1 cellular context compared by ENCODE assay signal in the genomic region with DNA sequence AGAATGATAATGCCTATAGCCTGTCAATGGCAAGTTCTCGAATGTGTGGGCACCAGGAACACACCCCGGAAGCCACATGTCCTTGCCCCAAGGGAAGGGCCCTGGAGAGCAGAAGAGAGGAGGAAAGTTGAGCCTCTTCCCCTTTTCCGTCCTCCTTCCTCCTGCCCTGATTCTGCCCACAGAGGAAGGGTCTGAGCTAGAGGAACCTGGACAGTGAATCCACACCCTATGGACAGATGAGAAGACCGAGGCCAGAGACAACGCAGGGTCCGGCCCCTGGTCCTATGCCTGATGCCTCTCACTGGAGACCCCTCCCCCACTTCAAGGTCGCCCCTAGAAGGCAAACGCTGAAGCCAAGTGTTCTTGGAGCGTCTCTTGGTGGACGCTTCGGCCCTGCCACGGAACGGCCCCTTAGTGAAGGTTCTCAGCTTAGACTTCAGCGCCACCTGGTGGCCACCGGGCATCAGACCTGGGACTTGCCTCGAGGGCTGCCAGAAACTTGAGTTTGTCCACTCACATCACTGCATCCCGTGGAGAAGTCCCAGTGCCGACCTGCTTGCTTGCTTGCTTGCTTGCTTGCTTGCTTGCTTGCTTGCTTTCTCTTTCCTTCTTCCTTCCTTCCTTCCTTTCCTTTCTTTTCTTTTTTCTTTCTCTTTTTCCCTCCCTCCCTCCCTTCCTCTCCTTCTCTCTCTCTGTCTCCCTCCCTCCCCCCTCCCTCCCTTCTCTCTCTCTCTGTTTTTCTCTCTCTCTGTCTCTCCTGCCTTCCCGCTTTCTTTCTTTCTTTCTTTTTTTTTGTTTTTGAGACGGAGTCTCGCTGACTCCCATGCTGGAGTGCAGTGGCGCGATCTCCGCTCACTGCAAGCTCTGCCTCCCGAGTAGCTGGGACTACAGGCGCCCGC.
TF ChIP-seq lines count a peak whose summit lies in the region.

No MANE protein-coding gene starts in this region.

TF ChIP-seq in HEK293, 187 proteins besides CTCF, POLR2A, EP300 and RAD21 (continued from another document and continues in another):
- TF ChIP-seq, protein P1, sequence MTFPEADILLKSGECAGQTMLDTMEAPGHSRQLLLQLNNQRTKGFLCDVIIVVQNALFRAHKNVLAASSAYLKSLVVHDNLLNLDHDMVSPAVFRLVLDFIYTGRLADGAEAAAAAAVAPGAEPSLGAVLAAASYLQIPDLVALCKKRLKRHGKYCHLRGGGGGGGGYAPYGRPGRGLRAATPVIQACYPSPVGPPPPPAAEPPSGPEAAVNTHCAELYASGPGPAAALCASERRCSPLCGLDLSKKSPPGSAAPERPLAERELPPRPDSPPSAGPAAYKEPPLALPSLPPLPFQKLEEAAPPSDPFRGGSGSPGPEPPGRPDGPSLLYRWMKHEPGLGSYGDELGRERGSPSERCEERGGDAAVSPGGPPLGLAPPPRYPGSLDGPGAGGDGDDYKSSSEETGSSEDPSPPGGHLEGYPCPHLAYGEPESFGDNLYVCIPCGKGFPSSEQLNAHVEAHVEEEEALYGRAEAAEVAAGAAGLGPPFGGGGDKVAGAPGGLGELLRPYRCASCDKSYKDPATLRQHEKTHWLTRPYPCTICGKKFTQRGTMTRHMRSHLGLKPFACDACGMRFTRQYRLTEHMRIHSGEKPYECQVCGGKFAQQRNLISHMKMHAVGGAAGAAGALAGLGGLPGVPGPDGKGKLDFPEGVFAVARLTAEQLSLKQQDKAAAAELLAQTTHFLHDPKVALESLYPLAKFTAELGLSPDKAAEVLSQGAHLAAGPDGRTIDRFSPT (tag by site-specific recombination; IDR thresholded peaks at IDR 0.05) = no peak
- TF ChIP-seq ZNF10 (tag by site-specific recombination; IDR thresholded peaks at IDR 0.05) (no peak), BCL11B (tag by site-specific recombination; IDR thresholded peaks at IDR 0.05; ENCODE audit: low read depth) (0 out of 2 replicates have a peak, but pooled peaks have one; percentile 21), ZNF791 (tag by site-specific recombination; IDR thresholded peaks at IDR 0.05) (no peak), ZNF561 (tag by site-specific recombination; IDR thresholded peaks at IDR 0.05; ENCODE audit: borderline replicate concordance) (no peak), ZNF138 (tag by site-specific recombination; IDR thresholded peaks at IDR 0.05; ENCODE audit: borderline replicate concordance) (no peak), ZNF654 (tag by site-specific recombination; IDR thresholded peaks at IDR 0.05; ENCODE audit: low read depth) (peak; percentile 97), ZXDB (tag by site-specific recombination; IDR thresholded peaks at IDR 0.05) (no peak), ZNF843 (tag by site-specific recombination; IDR thresholded peaks at IDR 0.05) (no peak), ZNF146 (tag by site-specific recombination; IDR thresholded peaks at IDR 0.05) (no peak), ZFP3 (tag by site-specific recombination; IDR thresholded peaks at IDR 0.05; ENCODE audit: low read depth) (no peak), ZNF510 (tag by site-specific recombination; IDR thresholded peaks at IDR 0.05; ENCODE audit: insufficient replicate concordance) (no peak), ZEB2 (tag by site-specific recombination; IDR thresholded peaks at IDR 0.05) (no peak), ZNF792 (tag by site-specific recombination; IDR thresholded peaks at IDR 0.05) (no peak), ZNF624 (tag by site-specific recombination; IDR thresholded peaks at IDR 0.05) (no peak), ZNF549 (tag by site-specific recombination; IDR thresholded peaks at IDR 0.05) (no peak), ZNF544 (tag by site-specific recombination; IDR thresholded peaks at IDR 0.05) (no peak), ZNF623 (tag by site-specific recombination; IDR thresholded peaks at IDR 0.05) (no peak)
- TF ChIP-seq, protein P2, sequence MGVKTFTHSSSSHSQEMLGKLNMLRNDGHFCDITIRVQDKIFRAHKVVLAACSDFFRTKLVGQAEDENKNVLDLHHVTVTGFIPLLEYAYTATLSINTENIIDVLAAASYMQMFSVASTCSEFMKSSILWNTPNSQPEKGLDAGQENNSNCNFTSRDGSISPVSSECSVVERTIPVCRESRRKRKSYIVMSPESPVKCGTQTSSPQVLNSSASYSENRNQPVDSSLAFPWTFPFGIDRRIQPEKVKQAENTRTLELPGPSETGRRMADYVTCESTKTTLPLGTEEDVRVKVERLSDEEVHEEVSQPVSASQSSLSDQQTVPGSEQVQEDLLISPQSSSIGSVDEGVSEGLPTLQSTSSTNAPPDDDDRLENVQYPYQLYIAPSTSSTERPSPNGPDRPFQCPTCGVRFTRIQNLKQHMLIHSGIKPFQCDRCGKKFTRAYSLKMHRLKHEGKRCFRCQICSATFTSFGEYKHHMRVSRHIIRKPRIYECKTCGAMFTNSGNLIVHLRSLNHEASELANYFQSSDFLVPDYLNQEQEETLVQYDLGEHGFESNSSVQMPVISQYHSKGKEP (tag by site-specific recombination; IDR thresholded peaks at IDR 0.05) = no peak
- TF ChIP-seq, protein P3, sequence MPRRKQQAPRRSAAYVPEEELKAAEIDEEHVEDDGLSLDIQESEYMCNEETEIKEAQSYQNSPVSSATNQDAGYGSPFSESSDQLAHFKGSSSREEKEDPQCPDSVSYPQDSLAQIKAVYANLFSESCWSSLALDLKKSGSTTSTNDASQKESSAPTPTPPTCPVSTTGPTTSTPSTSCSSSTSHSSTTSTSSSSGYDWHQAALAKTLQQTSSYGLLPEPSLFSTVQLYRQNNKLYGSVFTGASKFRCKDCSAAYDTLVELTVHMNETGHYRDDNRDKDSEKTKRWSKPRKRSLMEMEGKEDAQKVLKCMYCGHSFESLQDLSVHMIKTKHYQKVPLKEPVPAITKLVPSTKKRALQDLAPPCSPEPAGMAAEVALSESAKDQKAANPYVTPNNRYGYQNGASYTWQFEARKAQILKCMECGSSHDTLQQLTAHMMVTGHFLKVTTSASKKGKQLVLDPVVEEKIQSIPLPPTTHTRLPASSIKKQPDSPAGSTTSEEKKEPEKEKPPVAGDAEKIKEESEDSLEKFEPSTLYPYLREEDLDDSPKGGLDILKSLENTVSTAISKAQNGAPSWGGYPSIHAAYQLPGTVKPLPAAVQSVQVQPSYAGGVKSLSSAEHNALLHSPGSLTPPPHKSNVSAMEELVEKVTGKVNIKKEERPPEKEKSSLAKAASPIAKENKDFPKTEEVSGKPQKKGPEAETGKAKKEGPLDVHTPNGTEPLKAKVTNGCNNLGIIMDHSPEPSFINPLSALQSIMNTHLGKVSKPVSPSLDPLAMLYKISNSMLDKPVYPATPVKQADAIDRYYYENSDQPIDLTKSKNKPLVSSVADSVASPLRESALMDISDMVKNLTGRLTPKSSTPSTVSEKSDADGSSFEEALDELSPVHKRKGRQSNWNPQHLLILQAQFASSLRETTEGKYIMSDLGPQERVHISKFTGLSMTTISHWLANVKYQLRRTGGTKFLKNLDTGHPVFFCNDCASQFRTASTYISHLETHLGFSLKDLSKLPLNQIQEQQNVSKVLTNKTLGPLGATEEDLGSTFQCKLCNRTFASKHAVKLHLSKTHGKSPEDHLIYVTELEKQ (tag by site-specific recombination; IDR thresholded peaks at IDR 0.05; ENCODE audit: borderline replicate concordance) = no peak
- TF ChIP-seq, protein P4, sequence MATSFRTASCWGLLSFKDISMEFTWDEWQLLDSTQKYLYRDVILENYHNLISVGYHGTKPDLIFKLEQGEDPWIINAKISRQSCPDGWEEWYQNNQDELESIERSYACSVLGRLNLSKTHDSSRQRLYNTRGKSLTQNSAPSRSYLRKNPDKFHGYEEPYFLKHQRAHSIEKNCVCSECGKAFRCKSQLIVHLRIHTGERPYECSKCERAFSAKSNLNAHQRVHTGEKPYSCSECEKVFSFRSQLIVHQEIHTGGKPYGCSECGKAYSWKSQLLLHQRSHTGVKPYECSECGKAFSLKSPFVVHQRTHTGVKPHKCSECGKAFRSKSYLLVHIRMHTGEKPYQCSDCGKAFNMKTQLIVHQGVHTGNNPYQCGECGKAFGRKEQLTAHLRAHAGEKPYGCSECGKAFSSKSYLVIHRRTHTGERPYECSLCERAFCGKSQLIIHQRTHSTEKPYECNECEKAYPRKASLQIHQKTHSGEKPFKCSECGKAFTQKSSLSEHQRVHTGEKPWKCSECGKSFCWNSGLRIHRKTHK (tag by site-specific recombination; IDR thresholded peaks at IDR 0.05) = no peak
- TF ChIP-seq, protein P5, sequence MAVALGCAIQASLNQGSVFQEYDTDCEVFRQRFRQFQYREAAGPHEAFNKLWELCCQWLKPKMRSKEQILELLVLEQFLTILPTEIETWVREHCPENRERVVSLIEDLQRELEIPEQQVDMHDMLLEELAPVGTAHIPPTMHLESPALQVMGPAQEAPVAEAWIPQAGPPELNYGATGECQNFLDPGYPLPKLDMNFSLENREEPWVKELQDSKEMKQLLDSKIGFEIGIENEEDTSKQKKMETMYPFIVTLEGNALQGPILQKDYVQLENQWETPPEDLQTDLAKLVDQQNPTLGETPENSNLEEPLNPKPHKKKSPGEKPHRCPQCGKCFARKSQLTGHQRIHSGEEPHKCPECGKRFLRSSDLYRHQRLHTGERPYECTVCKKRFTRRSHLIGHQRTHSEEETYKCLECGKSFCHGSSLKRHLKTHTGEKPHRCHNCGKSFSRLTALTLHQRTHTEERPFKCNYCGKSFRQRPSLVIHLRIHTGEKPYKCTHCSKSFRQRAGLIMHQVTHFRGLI (tag by site-specific recombination; IDR thresholded peaks at IDR 0.05) = no peak
- TF ChIP-seq, protein P6, sequence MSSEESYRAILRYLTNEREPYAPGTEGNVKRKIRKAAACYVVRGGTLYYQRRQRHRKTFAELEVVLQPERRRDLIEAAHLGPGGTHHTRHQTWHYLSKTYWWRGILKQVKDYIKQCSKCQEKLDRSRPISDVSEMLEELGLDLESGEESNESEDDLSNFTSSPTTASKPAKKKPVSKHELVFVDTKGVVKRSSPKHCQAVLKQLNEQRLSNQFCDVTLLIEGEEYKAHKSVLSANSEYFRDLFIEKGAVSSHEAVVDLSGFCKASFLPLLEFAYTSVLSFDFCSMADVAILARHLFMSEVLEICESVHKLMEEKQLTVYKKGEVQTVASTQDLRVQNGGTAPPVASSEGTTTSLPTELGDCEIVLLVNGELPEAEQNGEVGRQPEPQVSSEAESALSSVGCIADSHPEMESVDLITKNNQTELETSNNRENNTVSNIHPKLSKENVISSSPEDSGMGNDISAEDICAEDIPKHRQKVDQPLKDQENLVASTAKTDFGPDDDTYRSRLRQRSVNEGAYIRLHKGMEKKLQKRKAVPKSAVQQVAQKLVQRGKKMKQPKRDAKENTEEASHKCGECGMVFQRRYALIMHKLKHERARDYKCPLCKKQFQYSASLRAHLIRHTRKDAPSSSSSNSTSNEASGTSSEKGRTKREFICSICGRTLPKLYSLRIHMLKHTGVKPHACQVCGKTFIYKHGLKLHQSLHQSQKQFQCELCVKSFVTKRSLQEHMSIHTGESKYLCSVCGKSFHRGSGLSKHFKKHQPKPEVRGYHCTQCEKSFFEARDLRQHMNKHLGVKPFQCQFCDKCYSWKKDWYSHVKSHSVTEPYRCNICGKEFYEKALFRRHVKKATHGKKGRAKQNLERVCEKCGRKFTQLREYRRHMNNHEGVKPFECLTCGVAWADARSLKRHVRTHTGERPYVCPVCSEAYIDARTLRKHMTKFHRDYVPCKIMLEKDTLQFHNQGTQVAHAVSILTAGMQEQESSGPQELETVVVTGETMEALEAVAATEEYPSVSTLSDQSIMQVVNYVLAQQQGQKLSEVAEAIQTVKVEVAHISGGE (tag by site-specific recombination; conservative IDR thresholded peaks at IDR 0.05; ENCODE audit: low read depth) = no peak
- TF ChIP-seq, protein P7, sequence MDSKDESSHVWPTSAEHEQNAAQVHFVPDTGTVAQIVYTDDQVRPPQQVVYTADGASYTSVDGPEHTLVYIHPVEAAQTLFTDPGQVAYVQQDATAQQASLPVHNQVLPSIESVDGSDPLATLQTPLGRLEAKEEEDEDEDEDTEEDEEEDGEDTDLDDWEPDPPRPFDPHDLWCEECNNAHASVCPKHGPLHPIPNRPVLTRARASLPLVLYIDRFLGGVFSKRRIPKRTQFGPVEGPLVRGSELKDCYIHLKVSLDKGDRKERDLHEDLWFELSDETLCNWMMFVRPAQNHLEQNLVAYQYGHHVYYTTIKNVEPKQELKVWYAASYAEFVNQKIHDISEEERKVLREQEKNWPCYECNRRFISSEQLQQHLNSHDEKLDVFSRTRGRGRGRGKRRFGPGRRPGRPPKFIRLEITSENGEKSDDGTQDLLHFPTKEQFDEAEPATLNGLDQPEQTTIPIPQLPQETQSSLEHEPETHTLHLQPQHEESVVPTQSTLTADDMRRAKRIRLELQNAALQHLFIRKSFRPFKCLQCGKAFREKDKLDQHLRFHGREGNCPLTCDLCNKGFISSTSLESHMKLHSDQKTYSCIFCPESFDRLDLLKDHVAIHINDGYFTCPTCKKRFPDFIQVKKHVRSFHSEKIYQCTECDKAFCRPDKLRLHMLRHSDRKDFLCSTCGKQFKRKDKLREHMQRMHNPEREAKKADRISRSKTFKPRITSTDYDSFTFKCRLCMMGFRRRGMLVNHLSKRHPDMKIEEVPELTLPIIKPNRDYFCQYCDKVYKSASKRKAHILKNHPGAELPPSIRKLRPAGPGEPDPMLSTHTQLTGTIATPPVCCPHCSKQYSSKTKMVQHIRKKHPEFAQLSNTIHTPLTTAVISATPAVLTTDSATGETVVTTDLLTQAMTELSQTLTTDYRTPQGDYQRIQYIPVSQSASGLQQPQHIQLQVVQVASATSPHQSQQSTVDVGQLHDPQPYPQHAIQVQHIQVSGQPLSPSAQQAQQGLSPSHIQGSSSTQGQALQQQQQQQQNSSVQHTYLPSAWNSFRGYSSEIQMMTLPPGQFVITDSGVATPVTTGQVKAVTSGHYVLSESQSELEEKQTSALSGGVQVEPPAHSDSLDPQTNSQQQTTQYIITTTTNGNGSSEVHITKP (tag by site-specific recombination; IDR thresholded peaks at IDR 0.05) = no peak
- TF ChIP-seq, protein P8, sequence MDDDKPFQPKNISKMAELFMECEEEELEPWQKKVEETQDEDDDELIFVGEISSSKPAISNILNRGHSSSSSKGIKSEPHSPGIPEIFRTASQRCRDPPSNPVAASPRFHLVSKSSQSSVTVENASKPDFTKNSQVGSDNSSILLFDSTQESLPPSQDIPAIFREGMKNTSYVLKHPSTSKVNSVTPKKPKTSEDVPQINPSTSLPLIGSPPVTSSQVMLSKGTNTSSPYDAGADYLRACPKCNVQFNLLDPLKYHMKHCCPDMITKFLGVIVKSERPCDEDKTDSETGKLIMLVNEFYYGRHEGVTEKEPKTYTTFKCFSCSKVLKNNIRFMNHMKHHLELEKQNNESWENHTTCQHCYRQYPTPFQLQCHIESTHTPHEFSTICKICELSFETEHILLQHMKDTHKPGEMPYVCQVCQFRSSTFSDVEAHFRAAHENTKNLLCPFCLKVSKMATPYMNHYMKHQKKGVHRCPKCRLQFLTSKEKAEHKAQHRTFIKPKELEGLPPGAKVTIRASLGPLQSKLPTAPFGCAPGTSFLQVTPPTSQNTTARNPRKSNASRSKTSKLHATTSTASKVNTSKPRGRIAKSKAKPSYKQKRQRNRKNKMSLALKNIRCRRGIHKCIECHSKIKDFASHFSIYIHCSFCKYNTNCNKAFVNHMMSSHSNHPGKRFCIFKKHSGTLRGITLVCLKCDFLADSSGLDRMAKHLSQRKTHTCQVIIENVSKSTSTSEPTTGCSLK (tag by site-specific recombination; IDR thresholded peaks at IDR 0.05) = no peak
- TF ChIP-seq, protein P9, sequence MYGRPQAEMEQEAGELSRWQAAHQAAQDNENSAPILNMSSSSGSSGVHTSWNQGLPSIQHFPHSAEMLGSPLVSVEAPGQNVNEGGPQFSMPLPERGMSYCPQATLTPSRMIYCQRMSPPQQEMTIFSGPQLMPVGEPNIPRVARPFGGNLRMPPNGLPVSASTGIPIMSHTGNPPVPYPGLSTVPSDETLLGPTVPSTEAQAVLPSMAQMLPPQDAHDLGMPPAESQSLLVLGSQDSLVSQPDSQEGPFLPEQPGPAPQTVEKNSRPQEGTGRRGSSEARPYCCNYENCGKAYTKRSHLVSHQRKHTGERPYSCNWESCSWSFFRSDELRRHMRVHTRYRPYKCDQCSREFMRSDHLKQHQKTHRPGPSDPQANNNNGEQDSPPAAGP (tag by site-specific recombination; IDR thresholded peaks at IDR 0.05) = 0 out of 2 replicates have a peak, but pooled peaks have one; percentile 62
